In the genomic region with DNA sequence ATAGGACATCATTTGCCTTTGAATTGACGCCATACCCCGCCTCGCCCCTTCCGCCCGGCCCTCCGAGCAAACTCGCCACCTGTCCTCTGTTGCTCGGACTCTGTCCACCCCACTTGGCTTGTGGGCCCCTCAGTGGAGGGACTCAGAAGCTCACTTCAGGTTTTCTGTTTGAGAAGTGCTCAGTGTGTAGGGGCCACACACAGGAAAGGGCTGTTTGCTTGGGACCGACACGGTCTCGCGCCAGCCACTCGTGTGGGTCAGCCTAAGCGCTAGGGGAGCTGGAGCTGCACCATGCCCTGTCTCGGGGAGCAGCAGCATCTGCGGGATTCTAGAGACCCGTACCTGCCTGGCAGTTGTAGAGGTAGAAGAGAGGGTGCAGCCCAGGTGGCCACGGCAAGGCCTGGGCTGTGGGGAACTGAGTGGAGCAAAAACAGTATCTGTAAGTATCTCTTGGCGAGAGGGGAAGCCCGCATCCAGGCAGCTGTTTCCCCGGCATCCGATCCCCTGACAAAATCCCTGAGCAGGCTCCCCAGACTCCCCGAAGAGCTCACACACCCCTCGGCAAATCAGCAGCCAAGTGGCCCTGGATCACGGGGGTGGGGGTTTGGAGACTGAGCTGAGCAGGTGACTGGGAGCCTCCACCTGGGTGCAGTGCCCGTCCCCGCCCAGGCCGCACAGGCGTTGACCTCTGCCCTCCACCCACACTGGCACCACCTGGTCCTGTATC, we compare ENCODE assay signal across 12 cellular contexts. TPM values are rescaled to one million over a fixed set of nuclear protein-coding genes. Genes with fewer than 3 reads are reported as not detected.
"Had no signal": no experiment of that assay in that cellular context is flagged by ENCODE, and none has a peak within 500 bp of the region (broad histone marks: within the 10 kb centered on the region; RNA-seq: fewer than 3 reads in every experiment).

No MANE protein-coding gene starts in this region.

- H3K27ac ChIP-seq: cardiac muscle cell, colonic mucosa had no signal

- H3K4me1 ChIP-seq: colonic mucosa had no signal

- H3K27me3 ChIP-seq: cardiac muscle cell, colonic mucosa, tibial nerve had no signal

- ATAC-seq: activated naive CD8-positive, alpha-beta T cell treated with anti-CD3 and anti-CD28 coated beads, Interleukin-2, amount 50 U/mL, for 24 hours had no signal

- DNase-seq: activated CD4-positive, alpha-beta memory T cell treated with anti-CD3 and anti-CD28 coated beads for 36 hours; activated CD8-positive, alpha-beta memory T cell treated with anti-CD3 and anti-CD28 coated beads, Interleukin-2, amount 50 U/mL, for 4 hours; activated naive CD4-positive, alpha-beta T cell treated with Interleukin-2 at 50 U/mL for 16 hours; activated naive CD8-positive, alpha-beta T cell treated with anti-CD3 and anti-CD28 coated beads, Interleukin-2, amount 50 U/mL, for 24 hours; colonic mucosa; effector CD8-positive, alpha-beta T cell; foreskin melanocyte; mammary epithelial cell; T1000 had no signal

- H3K9me3 ChIP-seq: colonic mucosa, tibial nerve had no signal

- H3K36me3 ChIP-seq: cardiac muscle cell, colonic mucosa had no signal

- H3K4me3 ChIP-seq: cardiac muscle cell, colonic mucosa, tibial nerve had no signal

RNA-seq across cellular contexts. Expression of gene COL5A1, which starts 52.2 kb away (rescaled TPM):
- total RNA-seq: natural killer cell treated with Interleukin-12 subunit alpha and Interleukin-12 subunit beta and Interleukin-15 and Interleukin-18, amount 100 ng/mL, for 72 hours had no signal
